Comparison of ENCODE assay signal across 1 cellular context in the genomic region with DNA sequence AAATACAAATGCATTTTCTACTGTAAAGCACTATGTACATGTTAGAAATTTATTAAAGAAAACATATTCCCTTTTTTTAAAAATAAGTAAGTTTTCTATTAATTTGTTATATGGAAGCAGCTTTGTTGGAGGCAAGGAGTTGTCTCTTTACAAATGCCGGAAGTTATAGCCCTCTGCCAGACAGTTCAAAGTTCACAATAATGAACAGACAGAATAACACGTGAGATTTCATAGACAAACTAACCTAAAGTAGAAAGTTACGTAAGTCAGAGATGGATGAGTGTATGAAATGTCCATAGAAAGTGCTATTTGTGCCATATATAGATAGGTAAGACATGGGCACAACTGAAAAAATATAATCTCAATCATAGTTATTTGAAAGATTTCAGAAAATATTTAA.
TF ChIP-seq lines count a peak whose summit lies in the region.

No MANE protein-coding gene starts in this region.

TF ChIP-seq in HepG2, 621 proteins besides CTCF, POLR2A, EP300 and RAD21 (continued from another document):
- TF ChIP-seq, protein P1, sequence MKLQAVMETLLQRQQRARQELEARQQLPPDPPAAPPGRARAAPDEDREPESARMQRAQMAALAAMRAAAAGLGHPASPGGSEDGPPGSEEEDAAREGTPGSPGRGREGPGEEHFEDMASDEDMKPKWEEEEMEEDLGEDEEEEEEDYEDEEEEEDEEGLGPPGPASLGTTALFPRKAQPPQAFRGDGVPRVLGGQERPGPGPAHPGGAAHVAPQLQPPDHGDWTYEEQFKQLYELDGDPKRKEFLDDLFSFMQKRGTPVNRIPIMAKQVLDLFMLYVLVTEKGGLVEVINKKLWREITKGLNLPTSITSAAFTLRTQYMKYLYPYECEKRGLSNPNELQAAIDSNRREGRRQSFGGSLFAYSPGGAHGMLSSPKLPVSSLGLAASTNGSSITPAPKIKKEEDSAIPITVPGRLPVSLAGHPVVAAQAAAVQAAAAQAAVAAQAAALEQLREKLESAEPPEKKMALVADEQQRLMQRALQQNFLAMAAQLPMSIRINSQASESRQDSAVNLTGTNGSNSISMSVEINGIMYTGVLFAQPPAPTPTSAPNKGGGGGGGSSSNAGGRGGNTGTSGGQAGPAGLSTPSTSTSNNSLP (IDR thresholded peaks at IDR 0.05; ENCODE audit: low read depth, low read length): no peak
- no peak for TF ChIP-seq ATM (IDR thresholded peaks at IDR 0.05; ENCODE audit: borderline replicate concordance)
- no peak for TF ChIP-seq ZFX (CRISPR knock-in tag; IDR thresholded peaks at IDR 0.05; ENCODE audit: low read depth)
- TF ChIP-seq STAG1 (CRISPR knock-in tag; IDR thresholded peaks at IDR 0.05): no peak
- no peak for TF ChIP-seq ZNF737 (CRISPR knock-in tag; IDR thresholded peaks at IDR 0.05; ENCODE audit: borderline replicate concordance)
- no peak for TF ChIP-seq TBP (CRISPR knock-in tag; IDR thresholded peaks at IDR 0.05)
- no peak for TF ChIP-seq YEATS4 (CRISPR knock-in tag; IDR thresholded peaks at IDR 0.05; ENCODE audit: borderline replicate concordance)
- TF ChIP-seq, protein P2, sequence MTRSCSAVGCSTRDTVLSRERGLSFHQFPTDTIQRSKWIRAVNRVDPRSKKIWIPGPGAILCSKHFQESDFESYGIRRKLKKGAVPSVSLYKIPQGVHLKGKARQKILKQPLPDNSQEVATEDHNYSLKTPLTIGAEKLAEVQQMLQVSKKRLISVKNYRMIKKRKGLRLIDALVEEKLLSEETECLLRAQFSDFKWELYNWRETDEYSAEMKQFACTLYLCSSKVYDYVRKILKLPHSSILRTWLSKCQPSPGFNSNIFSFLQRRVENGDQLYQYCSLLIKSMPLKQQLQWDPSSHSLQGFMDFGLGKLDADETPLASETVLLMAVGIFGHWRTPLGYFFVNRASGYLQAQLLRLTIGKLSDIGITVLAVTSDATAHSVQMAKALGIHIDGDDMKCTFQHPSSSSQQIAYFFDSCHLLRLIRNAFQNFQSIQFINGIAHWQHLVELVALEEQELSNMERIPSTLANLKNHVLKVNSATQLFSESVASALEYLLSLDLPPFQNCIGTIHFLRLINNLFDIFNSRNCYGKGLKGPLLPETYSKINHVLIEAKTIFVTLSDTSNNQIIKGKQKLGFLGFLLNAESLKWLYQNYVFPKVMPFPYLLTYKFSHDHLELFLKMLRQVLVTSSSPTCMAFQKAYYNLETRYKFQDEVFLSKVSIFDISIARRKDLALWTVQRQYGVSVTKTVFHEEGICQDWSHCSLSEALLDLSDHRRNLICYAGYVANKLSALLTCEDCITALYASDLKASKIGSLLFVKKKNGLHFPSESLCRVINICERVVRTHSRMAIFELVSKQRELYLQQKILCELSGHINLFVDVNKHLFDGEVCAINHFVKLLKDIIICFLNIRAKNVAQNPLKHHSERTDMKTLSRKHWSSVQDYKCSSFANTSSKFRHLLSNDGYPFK (CRISPR knock-in tag; IDR thresholded peaks at IDR 0.05; ENCODE audit: borderline replicate concordance): no peak
- TF ChIP-seq HOXD1 (CRISPR knock-in tag; IDR thresholded peaks at IDR 0.05): no peak
- peak; percentile 22; the same call in 1 of the 2 replicates for TF ChIP-seq GATAD2A (CRISPR knock-in tag; IDR thresholded peaks at IDR 0.05)
- TF ChIP-seq LCORL (IDR thresholded peaks at IDR 0.05): no peak
- TF ChIP-seq LCORL (CRISPR knock-in tag; IDR thresholded peaks at IDR 0.05): no peak
- TF ChIP-seq ZIK1 (CRISPR knock-in tag; IDR thresholded peaks at IDR 0.05; ENCODE audit: borderline replicate concordance, low read depth): no peak
- no peak for TF ChIP-seq ATF7 (IDR thresholded peaks at IDR 0.05)
- TF ChIP-seq ATF7 (CRISPR knock-in tag; IDR thresholded peaks at IDR 0.05): no peak
- TF ChIP-seq, protein P3, sequence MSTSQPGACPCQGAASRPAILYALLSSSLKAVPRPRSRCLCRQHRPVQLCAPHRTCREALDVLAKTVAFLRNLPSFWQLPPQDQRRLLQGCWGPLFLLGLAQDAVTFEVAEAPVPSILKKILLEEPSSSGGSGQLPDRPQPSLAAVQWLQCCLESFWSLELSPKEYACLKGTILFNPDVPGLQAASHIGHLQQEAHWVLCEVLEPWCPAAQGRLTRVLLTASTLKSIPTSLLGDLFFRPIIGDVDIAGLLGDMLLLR (CRISPR knock-in tag; IDR thresholded peaks at IDR 0.05): no peak
- no peak for TF ChIP-seq XRCC5 (optimal IDR thresholded peaks at IDR 0.05; ENCODE audit: low read length)
- TF ChIP-seq GABPB1 (CRISPR knock-in tag; IDR thresholded peaks at IDR 0.05): peak; percentile 27; the same call in 1 of the 2 replicates
- TF ChIP-seq GABPA (IDR thresholded peaks at IDR 0.05; ENCODE audit: low read depth, low read length): no peak
- peak; percentile 69 for TF ChIP-seq GABPA (CRISPR knock-in tag; IDR thresholded peaks at IDR 0.05; ENCODE audit: low read depth)
- no peak for TF ChIP-seq JUND (CRISPR knock-in tag; IDR thresholded peaks at IDR 0.05)
- peak; percentile 67 for TF ChIP-seq BHLHE40 (IDR thresholded peaks at IDR 0.05; ENCODE audit: low read length)
- TF ChIP-seq, protein P4, sequence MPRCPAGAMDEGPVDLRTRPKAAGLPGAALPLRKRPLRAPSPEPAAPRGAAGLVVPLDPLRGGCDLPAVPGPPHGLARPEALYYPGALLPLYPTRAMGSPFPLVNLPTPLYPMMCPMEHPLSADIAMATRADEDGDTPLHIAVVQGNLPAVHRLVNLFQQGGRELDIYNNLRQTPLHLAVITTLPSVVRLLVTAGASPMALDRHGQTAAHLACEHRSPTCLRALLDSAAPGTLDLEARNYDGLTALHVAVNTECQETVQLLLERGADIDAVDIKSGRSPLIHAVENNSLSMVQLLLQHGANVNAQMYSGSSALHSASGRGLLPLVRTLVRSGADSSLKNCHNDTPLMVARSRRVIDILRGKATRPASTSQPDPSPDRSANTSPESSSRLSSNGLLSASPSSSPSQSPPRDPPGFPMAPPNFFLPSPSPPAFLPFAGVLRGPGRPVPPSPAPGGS (CRISPR knock-in tag; IDR thresholded peaks at IDR 0.05): no peak
